ENCODE assay signal across 12 cellular contexts in genomic region chr11:64853709-64854108, GRCh38. TPM values are rescaled to one million over a fixed set of nuclear protein-coding genes. Genes with fewer than 3 reads are reported as not detected.
DNase-seq lines count a peak whose midpoint lies in the region; ATAC-seq, FAIRE-seq and TF ChIP-seq lines count a peak whose summit lies in the region.
"Had no signal": no experiment of that assay in that cellular context is flagged by ENCODE, and none has a peak within 500 bp of the region (broad histone marks: within the 10 kb centered on the region; RNA-seq: fewer than 3 reads in every experiment).

No MANE protein-coding gene starts in this region.

- H3K36me3 ChIP-seq in GM12878 (ENCODE audit: control insufficient read depth in 2 of 2, insufficient read depth in 2 of 2, low read length in 1 of 2) (peaks cover 20 to 49% of the 10 kb centered on the region in 2 experiments), psoas muscle (ENCODE audit: insufficient read depth in 1 of 2, low read depth in 1 of 2) (peaks cover 5 to 22% of the 10 kb centered on the region in 2 donors), GM23248 (ENCODE audit: low read depth) (peaks cover 14% of the 10 kb centered on the region)

- CTCF ChIA-PET in CD4-positive, alpha-beta T cell (lab: Charles Lee) = interaction anchor here (1.6 to 12.7 kb wide), 3 partner anchors 12 to 33 kb away, joined by 5 to 136 read pairs (median 21); partner anchors contain the start of gene EHD1
- CTCF ChIA-PET in GM12878 (lab: Yijun Ruan, JAX) = interaction anchor here (0.7 to 28.8 kb wide), 3 partner anchors 10 to 68 kb away, joined by 3 to 1208 read pairs (median 374); partner anchors contain the start of gene EHD1

- POLR2A ChIA-PET in CD4-positive, alpha-beta T cell (lab: Charles Lee) = interaction anchor here (0.7 to 27.2 kb wide), 6 partner anchors 10 to 187 kb away, joined by 3 to 767 read pairs (median 7); partner anchors contain the start of genes EHD1, SAC3D1 and SF1
- POLR2A ChIA-PET in GM12878 (lab: Charles Lee) = interaction anchor here (1.1 to 24.3 kb wide), 7 partner anchors 10 to 409 kb away, joined by 3 to 620 read pairs (median 4); partner anchors contain the start of genes EHD1 and SF1

- no peak; the same call in 1 of the 2 replicates for TF ChIP-seq POLR2A in GM12878 (IDR thresholded peaks at IDR 0.05; ENCODE audit: low read depth, low read length)

- SMC1A ChIA-PET in GM12878 (lab: Charles Lee; ENCODE audit: uncharacterized antibody, unreplicated experiment) = interaction anchor here (1.0 to 12.7 kb wide), 5 partner anchors 10 to 40 kb away, joined by 3 to 306 read pairs (median 6); partner anchors contain the start of gene EHD1

- H3K27me3 ChIP-seq in CD4-positive, alpha-beta T cell (ENCODE audit: control insufficient read depth, insufficient read depth, low read length) = no peaks in the 10 kb centered on the region
- H3K27me3 ChIP-seq in GM12878 (replicated peaks in 1 of 2; ENCODE audit: control insufficient read depth in 2 of 2, insufficient read depth in 2 of 2, low read length in 1 of 2) (no peaks in the 10 kb centered on the region), psoas muscle (ENCODE audit: insufficient read depth in 3 of 3, low read length in 2 of 3) (no peaks in the 10 kb centered on the region), GM23248 (replicated peaks; ENCODE audit: insufficient read depth) (no peaks in the 10 kb centered on the region)
- H3K27me3 ChIP-seq: thyroid gland had no signal

- in situ Hi-C loops in GM12878 (cut with MboI) = no loop called here
- in situ Hi-C loops in GM23248 (cut with MboI) = no loop called here

- H3K27ac ChIP-seq in CD4-positive, alpha-beta T cell (ENCODE audit: low read depth, low read length) = peak overlapping the region; percentile 76
- peak overlapping the region; percentile 97 for H3K27ac ChIP-seq in GM12878 (ENCODE audit: control insufficient read depth, insufficient read depth)
- peak overlapping the region; percentile 98 for H3K27ac ChIP-seq in psoas muscle
- H3K27ac ChIP-seq in GM23248 = no peak overlapping the region

- peak overlapping the region; percentile 66 for H3K4me3 Mint-ChIP-seq in CD4-positive, alpha-beta T cell
- H3K4me3 Mint-ChIP-seq in IgD-negative memory B cell = peak overlapping the region; percentile 70 to 89 (median 84)

- no peak for FAIRE-seq in GM12878 (lab: Jason Lieb, UNC)

- H3K27me3 Mint-ChIP-seq in CD4-positive, alpha-beta T cell = no peaks in the 10 kb centered on the region
- H3K27me3 Mint-ChIP-seq in IgD-negative memory B cell = no peaks in the 10 kb centered on the region

- peak in 4 of 10 experiments; percentile 46 to 55 (median 50) for DNase-seq in CD4-positive, alpha-beta T cell
- DNase-seq in GM12878 (ENCODE audit: low read depth, low spot score) = no peak
- no peak for DNase-seq in psoas muscle
- no peak for DNase-seq in SIG-M5 (lab: John Stamatoyannopoulos, UW)
- no peak for DNase-seq in GM23248
- no peak for DNase-seq in A172 (ENCODE audit: low spot score)
- DNase-seq: DMS153, NCI-H446 treated with DMSO at 0.1 percent for 48 hours, SK-N-SH, thyroid gland had no signal

- H2AFZ ChIP-seq in GM12878 (ENCODE audit: control insufficient read depth, low read depth, low read length) (no peak overlapping the region), GM23248 (no peak overlapping the region)

- H3K36me3 Mint-ChIP-seq in CD4-positive, alpha-beta T cell (ENCODE audit: low read depth) = peaks cover 68% of the 10 kb centered on the region
- peaks cover 6% of the 10 kb centered on the region for H3K36me3 Mint-ChIP-seq in IgD-negative memory B cell

- no TSS peak for BruUV-seq in GM12878 (replicated peaks; lab: Mats Ljungman, UMichigan)

- peaks cover 14% of the 10 kb centered on the region; the same call in 1 of the 2 replicates for H3F3A ChIP-seq in GM23248 (ENCODE audit: insufficient read depth)

- H3K4me2 ChIP-seq in GM12878 (ENCODE audit: control insufficient read depth, insufficient read depth) = peak overlapping the region; percentile 40
- H3K4me2 ChIP-seq in GM23248 (ENCODE audit: unreplicated experiment) = no peak overlapping the region

- intact Hi-C loops in CD4-positive, alpha-beta T cell (cut with DNase I, micrococcal nuclease) = loop anchor here in 1 of 2 experiments (1.0 kb wide), 1 partner anchor 15 kb away; no protein-coding TSS in a partner anchor
- intact Hi-C loops in GM12878 (cut with micrococcal nuclease; ENCODE audit: unreplicated experiment) = no loop called here
- intact Hi-C loops in psoas muscle (cut with DNase I) = loop anchor here in 1 of 2 donors (2.0 kb wide), 1 partner anchor 31 kb away; no protein-coding TSS in a partner anchor

- peaks cover 89% of the 10 kb centered on the region for H3K4me1 Mint-ChIP-seq in CD4-positive, alpha-beta T cell (ENCODE audit: low read depth)
- H3K4me1 Mint-ChIP-seq in IgD-negative memory B cell = peaks cover 55 to 74% (median 56%) of the 10 kb centered on the region in 3 donors

- H3K4me3 ChIP-seq in GM12878 = peak overlapping the region; percentile 21; the same call in 1 of the 2 replicates
- H3K4me3 ChIP-seq in psoas muscle = peak overlapping the region; percentile 35
- H3K4me3 ChIP-seq in GM23248 = no peak overlapping the region
- H3K4me3 ChIP-seq: thyroid gland had no signal

- WGBS in GM12878 (ENCODE audit: insufficient coverage, insufficient replicate concordance, low lambda C conversion rate, missing lambda C conversion rate) = 31% methylated on average over 27 of the region's 27 CpGs
- 67 to 74% (median 70%) methylated on average over 27 of the region's 27 CpGs for WGBS in psoas muscle, 3 donors
- WGBS in GM23248 (ENCODE audit: low coverage in 1 of 2, low lambda C conversion rate in 2 of 2, missing lambda C conversion rate in 2 of 2), 2 experiments = 89 to 90% methylated on average over 17 to 27 of the region's 27 CpGs

- no peaks in the 10 kb centered on the region for H4K20me1 ChIP-seq in GM12878 (ENCODE audit: control insufficient read depth, insufficient read depth)
- H4K20me1 ChIP-seq in GM23248 (ENCODE audit: insufficient read depth) = no peaks in the 10 kb centered on the region

- peak; percentile 46 for ATAC-seq in CD4-positive, alpha-beta T cell (ENCODE audit: poor library complexity)
- ATAC-seq in GM12878 = no peak
- ATAC-seq in psoas muscle = no peak
- no peak for ATAC-seq in HG03097 (IDR thresholded peaks at IDR 0.05; ENCODE audit: low FRiP score, unreplicated experiment)

- H3K9me2 ChIP-seq in GM23248 (ENCODE audit: insufficient read depth) = no peaks in the 10 kb centered on the region
- H3K9me2 ChIP-seq: SK-N-SH had no signal

- H3K79me2 ChIP-seq in GM12878 (ENCODE audit: control insufficient read depth, insufficient read depth, low read length) (peaks cover 36% of the 10 kb centered on the region), GM23248 (ENCODE audit: insufficient read depth) (peaks cover 44% of the 10 kb centered on the region)

- TF ChIP-seq RAD21 in GM12878 (IDR thresholded peaks at IDR 0.05; ENCODE audit: insufficient read depth, low read depth, low read length) = no peak

- no peaks in the 10 kb centered on the region for H3K9me3 Mint-ChIP-seq in CD4-positive, alpha-beta T cell
- no peaks in the 10 kb centered on the region for H3K9me3 Mint-ChIP-seq in IgD-negative memory B cell

- no peaks in the 10 kb centered on the region for H3K9me3 ChIP-seq in CD4-positive, alpha-beta T cell (ENCODE audit: control insufficient read depth, low read length)
- H3K9me3 ChIP-seq in GM12878 (replicated peaks; ENCODE audit: control insufficient read depth, insufficient read depth, low read length) = no peaks in the 10 kb centered on the region
- no peaks in the 10 kb centered on the region for H3K9me3 ChIP-seq in psoas muscle
- no peaks in the 10 kb centered on the region for H3K9me3 ChIP-seq in GM23248 (ENCODE audit: low read depth)
- H3K9me3 ChIP-seq: SK-N-SH, thyroid gland had no signal

- peak overlapping the region; percentile 47 for H3K9ac ChIP-seq in GM12878 (ENCODE audit: control insufficient read depth, insufficient read depth, low read length)
- H3K9ac ChIP-seq in GM23248 = no peak overlapping the region

- H3K4me1 ChIP-seq in GM12878 (ENCODE audit: control insufficient read depth, insufficient read depth, low read length) (peaks cover 96% of the 10 kb centered on the region), psoas muscle (peaks cover 93% of the 10 kb centered on the region), GM23248 (ENCODE audit: insufficient read depth) (peaks cover 46% of the 10 kb centered on the region)

- peak overlapping the region; percentile 81 for H3K27ac Mint-ChIP-seq in CD4-positive, alpha-beta T cell
- peak overlapping the region; percentile 95 to 99 (median 95) for H3K27ac Mint-ChIP-seq in IgD-negative memory B cell

- no peak for TF ChIP-seq CTCF in CD4-positive, alpha-beta T cell (IDR thresholded peaks at IDR 0.05)
- TF ChIP-seq CTCF in GM12878 (IDR thresholded peaks at IDR 0.05 in 2 of 3, conservative IDR thresholded peaks at IDR 0.05 in 1 of 3; ENCODE audit: control insufficient read depth in 2 of 3, extremely low read depth in 1 of 3, insufficient read depth in 1 of 3, low read depth in 3 of 3, low read length in 3 of 3) (no peak), psoas muscle (IDR thresholded peaks at IDR 0.05) (no peak)

- no peak for TF ChIP-seq EP300 in GM12878 (IDR thresholded peaks at IDR 0.05; ENCODE audit: borderline replicate concordance in 1 of 2, control insufficient read depth in 1 of 2, low read depth in 2 of 2, low read length in 2 of 2)

- RAD21 ChIA-PET in GM12878 (lab: Charles Lee; ENCODE audit: unreplicated experiment) = interaction anchor here (1.1 to 12.9 kb wide), 5 partner anchors 11 to 46 kb away, joined by 3 to 316 read pairs (median 6); partner anchors contain the start of gene EHD1

RNA-seq across cellular contexts. Expression of gene CDC42BPG, which starts 9.3 kb away (rescaled TPM):
- total RNA-seq in CD4-positive, alpha-beta T cell = 1 to 10 TPM; 6.9 to 9.7 TPM
- polyA plus RNA-seq in IgD-negative memory B cell = 0.15 TPM
- 0.73 and 1.6 TPM in 2 replicates for total RNA-seq in GM12878 (2013; cell fraction: nucleolus; rRNA removed)
- total RNA-seq in GM12878 (2014; rRNA removed) = 0.11 and 1.3 TPM in 2 replicates
- total RNA-seq in GM12878 (2014; rRNA removed; fragmentation: Illumina TruSeq; extraction: Trizol) = 0.09 TPM in 2 replicates
- 0.36 and 0.45 TPM in 2 replicates for total RNA-seq in GM12878 (2021)
- 0.10 TPM for polyA plus RNA-seq in GM12878 (2011; ENCODE audit: low read depth)
- 0.04 and 0.12 TPM in 2 replicates for polyA plus RNA-seq in GM12878 (2011; rRNA removed)
- 0.10 and 0.13 TPM in 2 replicates for polyA plus RNA-seq in GM12878 (2011; cell fraction: cytosol; rRNA removed)
- 0.48 and 0.92 TPM in 2 replicates for polyA plus RNA-seq in GM12878 (2011; cell fraction: nucleus; rRNA removed)
- polyA plus RNA-seq in GM12878 (2012) = 0.22 and 0.45 TPM in 2 replicates
- 0.03 and 0.46 TPM in 2 replicates for polyA plus RNA-seq in GM12878 (2014; fragmentation: Illumina TruSeq; extraction: Trizol)
- polyA plus RNA-seq in GM12878 (2014; fragmentation: Nextera tagmentation; extraction: Ambion mirVana) = under 1 TPM in 1 of 2 experiments, not detected in 1; 0.02 TPM
- polyA plus RNA-seq in GM12878 (2014; rRNA removed) = 0.44 and 0.53 TPM in 2 replicates
- polyA plus RNA-seq in GM12878 (2016; fragmentation: Nextera tagmentation; extraction: Ambion mirVana) = under 1 TPM; 0.04 TPM
- 0.05 TPM in 1 of 2 replicates, not detected in the other for polyA minus RNA-seq in GM12878 (2011; rRNA and poly(A)+ RNA removed)
- 0.13 TPM in 1 of 2 replicates, not detected in the other for polyA minus RNA-seq in GM12878 (2011; cell fraction: cytosol; rRNA and poly(A)+ RNA removed)
- 0.19 and 0.24 TPM in 2 replicates for polyA minus RNA-seq in GM12878 (2011; cell fraction: nucleus; rRNA and poly(A)+ RNA removed)
- total RNA-seq in psoas muscle = 1 to 10 TPM in 1 of 4 donors, under 1 TPM in 2, not detected in 1; 0.05 to 2.2 (median 0.08) TPM
- under 1 TPM; 0.04 to 0.06 (median 0.05) TPM for polyA plus RNA-seq in psoas muscle
- total RNA-seq in GM23248 (2014; rRNA removed; shearing (Covaris generic)) = not detected in 2 replicates
- polyA plus RNA-seq in GM23248 (2016; fragmentation: Nextera tagmentation; extraction: Ambion mirVana) = not detected in 2 replicates
- total RNA-seq in A172 (2014; rRNA removed; shearing (Covaris generic)) = 3.7 and 4.1 TPM in 2 replicates

RNA-seq across cellular contexts. Expression of gene EHD1, which starts 24.7 kb away (rescaled TPM):
- 100 to 1,000 TPM; 132 to 139 TPM for total RNA-seq in CD4-positive, alpha-beta T cell
- polyA plus RNA-seq in IgD-negative memory B cell (210 TPM), GM12878 (2011; rRNA removed) (21.0 and 50.4 TPM in 2 replicates), GM12878 (2014; fragmentation: Illumina TruSeq; extraction: Trizol) (18.9 and 71.4 TPM in 2 replicates), GM12878 (2014; fragmentation: Nextera tagmentation; extraction: Ambion mirVana) (1 to 10 TPM; 1.0 to 2.2 TPM), GM12878 (2014; rRNA removed) (68.5 and 102 TPM in 2 replicates), GM12878 (2016; fragmentation: Nextera tagmentation; extraction: Ambion mirVana) (10 to 100 TPM; 88.1 to 97.5 TPM), psoas muscle (100 to 1,000 TPM in 1 of 3 donors, 10 to 100 TPM in 2; 23.5 to 174 (median 30.9) TPM), GM23248 (2016; fragmentation: Nextera tagmentation; extraction: Ambion mirVana) (55.2 and 56.3 TPM in 2 replicates)
- 122 and 128 TPM in 2 replicates for total RNA-seq in GM12878 (2013; cell fraction: nucleolus; rRNA removed)
- total RNA-seq in GM12878 (2014; rRNA removed) (50.9 and 64.6 TPM in 2 replicates), GM12878 (2014; rRNA removed; fragmentation: Illumina TruSeq; extraction: Trizol) (24.3 and 24.5 TPM in 2 replicates), GM12878 (2021) (165 and 166 TPM in 2 replicates), psoas muscle (10 to 100 TPM; 34.7 to 71.0 (median 61.1) TPM)
- polyA plus RNA-seq in GM12878 (2011; ENCODE audit: low read depth) = 43.3 TPM
- 79.0 and 83.3 TPM in 2 replicates for polyA plus RNA-seq in GM12878 (2011; cell fraction: cytosol; rRNA removed)
- 107 and 190 TPM in 2 replicates for polyA plus RNA-seq in GM12878 (2011; cell fraction: nucleus; rRNA removed)
- polyA plus RNA-seq in GM12878 (2012) = 112 and 125 TPM in 2 replicates
- polyA minus RNA-seq in GM12878 (2011; rRNA and poly(A)+ RNA removed) = 75.9 and 95.9 TPM in 2 replicates
- 32.5 and 39.8 TPM in 2 replicates for polyA minus RNA-seq in GM12878 (2011; cell fraction: cytosol; rRNA and poly(A)+ RNA removed)
- polyA minus RNA-seq in GM12878 (2011; cell fraction: nucleus; rRNA and poly(A)+ RNA removed) = 37.4 and 72.2 TPM in 2 replicates
- 90.2 and 124 TPM in 2 replicates for total RNA-seq in GM23248 (2014; rRNA removed; shearing (Covaris generic))
- 81.4 and 117 TPM in 2 replicates for total RNA-seq in A172 (2014; rRNA removed; shearing (Covaris generic))

RNA-seq across cellular contexts. Expression of gene MEN1, which starts 43.4 kb away (rescaled TPM):
- total RNA-seq in CD4-positive, alpha-beta T cell = 10 to 100 TPM; 16.4 to 17.7 TPM
- polyA plus RNA-seq in IgD-negative memory B cell (36.4 TPM), GM12878 (2011; rRNA removed) (6.0 and 19.0 TPM in 2 replicates), GM12878 (2014; fragmentation: Illumina TruSeq; extraction: Trizol) (13.0 and 22.4 TPM in 2 replicates), GM12878 (2014; fragmentation: Nextera tagmentation; extraction: Ambion mirVana) (1 to 10 TPM; 2.5 to 4.1 TPM), GM12878 (2014; rRNA removed) (26.8 and 37.5 TPM in 2 replicates), GM12878 (2016; fragmentation: Nextera tagmentation; extraction: Ambion mirVana) (10 to 100 TPM; 38.9 to 39.7 TPM), psoas muscle (10 to 100 TPM in 2 of 3 donors, 1 to 10 TPM in 1; 8.7 to 21.2 (median 12.9) TPM), GM23248 (2016; fragmentation: Nextera tagmentation; extraction: Ambion mirVana) (24.6 and 26.1 TPM in 2 replicates)
- total RNA-seq in GM12878 (2013; cell fraction: nucleolus; rRNA removed) = 19.7 and 20.0 TPM in 2 replicates
- total RNA-seq in GM12878 (2014; rRNA removed) (14.4 and 19.0 TPM in 2 replicates), GM12878 (2014; rRNA removed; fragmentation: Illumina TruSeq; extraction: Trizol) (6.3 and 6.5 TPM in 2 replicates), GM12878 (2021) (31.1 and 32.6 TPM in 2 replicates), psoas muscle (10 to 100 TPM in 2 of 4 donors, 1 to 10 TPM in 2; 7.2 to 13.5 (median 10.3) TPM)
- polyA plus RNA-seq in GM12878 (2011; ENCODE audit: low read depth) = 34.2 TPM
- polyA plus RNA-seq in GM12878 (2011; cell fraction: cytosol; rRNA removed) = 21.8 and 25.3 TPM in 2 replicates
- 82.8 and 85.9 TPM in 2 replicates for polyA plus RNA-seq in GM12878 (2011; cell fraction: nucleus; rRNA removed)
- polyA plus RNA-seq in GM12878 (2012) = 23.4 and 25.0 TPM in 2 replicates
- polyA minus RNA-seq in GM12878 (2011; rRNA and poly(A)+ RNA removed) = 11.0 and 14.9 TPM in 2 replicates
- 11.9 and 14.7 TPM in 2 replicates for polyA minus RNA-seq in GM12878 (2011; cell fraction: cytosol; rRNA and poly(A)+ RNA removed)
- polyA minus RNA-seq in GM12878 (2011; cell fraction: nucleus; rRNA and poly(A)+ RNA removed) = 11.5 and 17.5 TPM in 2 replicates
- total RNA-seq in GM23248 (2014; rRNA removed; shearing (Covaris generic)) = 13.2 and 15.8 TPM in 2 replicates
- 14.3 and 15.0 TPM in 2 replicates for total RNA-seq in A172 (2014; rRNA removed; shearing (Covaris generic))

RNA-seq across cellular contexts. Expression of gene MAP4K2, which starts 50.7 kb away (rescaled TPM):
- 10 to 100 TPM; 71.9 to 74.1 TPM for total RNA-seq in CD4-positive, alpha-beta T cell
- polyA plus RNA-seq in IgD-negative memory B cell (68.1 TPM), GM12878 (2011; rRNA removed) (27.3 and 49.9 TPM in 2 replicates), GM12878 (2014; fragmentation: Illumina TruSeq; extraction: Trizol) (16.1 and 42.8 TPM in 2 replicates), GM12878 (2014; fragmentation: Nextera tagmentation; extraction: Ambion mirVana) (1 to 10 TPM in 1 of 2 experiments, under 1 TPM in 1; 0.98 to 4.4 TPM), GM12878 (2014; rRNA removed) (69.0 and 71.8 TPM in 2 replicates), GM12878 (2016; fragmentation: Nextera tagmentation; extraction: Ambion mirVana) (10 to 100 TPM; 47.8 to 52.9 TPM), psoas muscle (1 to 10 TPM; 4.5 to 6.1 (median 5.6) TPM), GM23248 (2016; fragmentation: Nextera tagmentation; extraction: Ambion mirVana) (4.2 and 6.2 TPM in 2 replicates)
- total RNA-seq in GM12878 (2013; cell fraction: nucleolus; rRNA removed) = 51.0 and 55.9 TPM in 2 replicates
- total RNA-seq in GM12878 (2014; rRNA removed) (66.7 and 74.7 TPM in 2 replicates), GM12878 (2014; rRNA removed; fragmentation: Illumina TruSeq; extraction: Trizol) (36.9 and 41.0 TPM in 2 replicates), GM12878 (2021) (78.1 and 79.2 TPM in 2 replicates), psoas muscle (1 to 10 TPM; 3.0 to 6.7 (median 4.0) TPM)
- polyA plus RNA-seq in GM12878 (2011; ENCODE audit: low read depth) = 11.2 TPM
- polyA plus RNA-seq in GM12878 (2011; cell fraction: cytosol; rRNA removed) = 73.2 and 91.2 TPM in 2 replicates
- polyA plus RNA-seq in GM12878 (2011; cell fraction: nucleus; rRNA removed) = 284 and 290 TPM in 2 replicates
- polyA plus RNA-seq in GM12878 (2012) = 33.8 and 37.8 TPM in 2 replicates
- polyA minus RNA-seq in GM12878 (2011; rRNA and poly(A)+ RNA removed) = 58.6 and 101 TPM in 2 replicates
- 25.9 and 26.6 TPM in 2 replicates for polyA minus RNA-seq in GM12878 (2011; cell fraction: cytosol; rRNA and poly(A)+ RNA removed)
- polyA minus RNA-seq in GM12878 (2011; cell fraction: nucleus; rRNA and poly(A)+ RNA removed) = 50.8 and 62.9 TPM in 2 replicates
- 18.2 and 19.7 TPM in 2 replicates for total RNA-seq in GM23248 (2014; rRNA removed; shearing (Covaris generic))
- 30.8 and 40.5 TPM in 2 replicates for total RNA-seq in A172 (2014; rRNA removed; shearing (Covaris generic))
